8 cellular contexts compared by ENCODE assay signal in genomic region chr3:33437556-33438283, GRCh38. TPM values are rescaled to one million over a fixed set of nuclear protein-coding genes. Genes with fewer than 3 reads are reported as not detected.
DNase-seq lines count a peak whose midpoint lies in the region; ATAC-seq and TF ChIP-seq lines count a peak whose summit lies in the region.

No MANE protein-coding gene starts in this region.

- H3K4me1 Mint-ChIP-seq in natural killer cell treated with Interleukin-12 subunit alpha and Interleukin-12 subunit beta and Interleukin-15 and Interleukin-18, amount 100 ng/mL, for 72 hours (ENCODE audit: low read depth in 2 of 2), result peaks cover 43 to 58% of the 10 kb centered on the region in 2 donors

- no peaks in the 10 kb centered on the region for H3K9me2 ChIP-seq in DOHH2 (replicated peaks; ENCODE audit: control insufficient read depth, low read length)

- H3K4me3 ChIP-seq in DOHH2 (ENCODE audit: low read length) (peak overlapping the region; percentile 79), duodenal mucosa (ENCODE audit: low read depth in 1 of 2, low read length in 2 of 2) (peak overlapping the region; percentile 81 to 87)

- peaks cover 77% of the 10 kb centered on the region for H3K79me2 ChIP-seq in DOHH2 (ENCODE audit: control insufficient read depth, low read length)

- peaks cover 36% of the 10 kb centered on the region for H4K20me1 ChIP-seq in DOHH2 (ENCODE audit: control insufficient read depth, insufficient read depth, low read depth, low read length)

- TF ChIP-seq CTCF in DOHH2 (IDR thresholded peaks at IDR 0.05; ENCODE audit: low read depth, low read length, poor library complexity, severe bottlenecking), result no peak

- no peak for ATAC-seq in natural killer cell treated with Interleukin-12 subunit alpha and Interleukin-12 subunit beta and Interleukin-15 and Interleukin-18, amount 100 ng/mL, for 72 hours
- ATAC-seq in GM18907 (IDR thresholded peaks at IDR 0.05; ENCODE audit: unreplicated experiment), result no peak

- peak overlapping the region in 1 of 2 donors; percentile 83 for H3K9ac ChIP-seq in duodenal mucosa (ENCODE audit: low read depth in 1 of 2, low read length in 2 of 2)

- peaks cover 27% of the 10 kb centered on the region for H3K36me3 ChIP-seq in DOHH2 (ENCODE audit: control insufficient read depth, low read length)
- H3K36me3 ChIP-seq in duodenal mucosa (ENCODE audit: control insufficient read depth in 1 of 2, insufficient read depth in 2 of 2, low read length in 2 of 2), result no peaks in the 10 kb centered on the region

- no peaks in the 10 kb centered on the region for H3K27me3 Mint-ChIP-seq in natural killer cell treated with Interleukin-12 subunit alpha and Interleukin-12 subunit beta and Interleukin-15 and Interleukin-18, amount 100 ng/mL, for 72 hours

- peaks cover 3% of the 10 kb centered on the region; the same call in 1 of the 2 replicates for H3F3A ChIP-seq in DOHH2 (ENCODE audit: control insufficient read depth, insufficient read depth)

- peak overlapping the region; percentile 99 for H3K4me2 ChIP-seq in DOHH2 (ENCODE audit: low read length)

- H3K9me3 Mint-ChIP-seq in natural killer cell treated with Interleukin-12 subunit alpha and Interleukin-12 subunit beta and Interleukin-15 and Interleukin-18, amount 100 ng/mL, for 72 hours, result no peaks in the 10 kb centered on the region

- peaks cover 40% of the 10 kb centered on the region for H3K4me1 ChIP-seq in DOHH2 (ENCODE audit: control insufficient read depth, low read length)
- peaks cover 34 to 41% of the 10 kb centered on the region in 2 donors for H3K4me1 ChIP-seq in duodenal mucosa (ENCODE audit: control insufficient read depth in 1 of 2, insufficient read depth in 2 of 2, low read length in 2 of 2)

- H3K27me3 ChIP-seq in DOHH2 (ENCODE audit: control insufficient read depth, low read length), result no peaks in the 10 kb centered on the region
- no peaks in the 10 kb centered on the region for H3K27me3 ChIP-seq in duodenal mucosa (ENCODE audit: control insufficient read depth in 1 of 2, insufficient read depth in 2 of 2, low read length in 2 of 2)

- peak overlapping the region; percentile 97 for H3K4me3 Mint-ChIP-seq in natural killer cell treated with Interleukin-12 subunit alpha and Interleukin-12 subunit beta and Interleukin-15 and Interleukin-18, amount 100 ng/mL, for 72 hours

- peaks cover 6% of the 10 kb centered on the region for H3K36me3 Mint-ChIP-seq in natural killer cell treated with Interleukin-12 subunit alpha and Interleukin-12 subunit beta and Interleukin-15 and Interleukin-18, amount 100 ng/mL, for 72 hours

- DNase-seq in NCI-H69 (lab: John Stamatoyannopoulos, UW) (peak; percentile 26), SW480 (ENCODE audit: low spot score) (no peak), NCI-H526 (lab: John Stamatoyannopoulos, UW) (no peak)
- DNase-seq in natural killer cell treated with Interleukin-12 subunit alpha and Interleukin-12 subunit beta and Interleukin-15 and Interleukin-18, amount 100 ng/mL, for 72 hours (ENCODE audit: low spot score), result no peak
- no peak for DNase-seq in stimulated activated CD4-positive, alpha-beta T cell treated with anti-CD3 and anti-CD28 coated beads, Interleukin-15, amount 100 ng/mL, for 24 hours

- peak overlapping the region; percentile 92 to 93 for H3K27ac Mint-ChIP-seq in natural killer cell treated with Interleukin-12 subunit alpha and Interleukin-12 subunit beta and Interleukin-15 and Interleukin-18, amount 100 ng/mL, for 72 hours

- H3K27ac ChIP-seq in DOHH2 (ENCODE audit: low read depth, low read length) (no peak overlapping the region), duodenal mucosa (ENCODE audit: low read depth, low read length) (no peak overlapping the region)

- H3K9me3 ChIP-seq in DOHH2 (ENCODE audit: control insufficient read depth, insufficient read depth, low read length), result no peaks in the 10 kb centered on the region
- H3K9me3 ChIP-seq in duodenal mucosa (ENCODE audit: control insufficient read depth in 1 of 2, low read length in 2 of 2), result no peaks in the 10 kb centered on the region

RNA-seq across cellular contexts. Expression of gene UBP1, which starts 2.5 kb away (rescaled TPM):
- 100 to 1,000 TPM in 1 of 2 donors, 10 to 100 TPM in 1; 88.8 to 131 TPM for total RNA-seq in natural killer cell treated with Interleukin-12 subunit alpha and Interleukin-12 subunit beta and Interleukin-15 and Interleukin-18, amount 100 ng/mL, for 72 hours
